ENCODE assay signal across 8 cellular contexts in genomic region chr12:133181238-133181959, GRCh38. TPM values are rescaled to one million over a fixed set of nuclear protein-coding genes. Genes with fewer than 3 reads are reported as not detected.
A peak's percentile ranks its signal among the peaks of the same experiment; 100 is the strongest.
DNase-seq lines count a peak whose midpoint lies in the region; ATAC-seq and TF ChIP-seq lines count a peak whose summit lies in the region.

ZNF268 (plus strand) TSS chr12:133181495; CDS start chr12:133181998, 503 bp downstream.

- peak; percentile 88 for TF ChIP-seq CTCF in epithelial cell of proximal tubule (conservative IDR thresholded peaks at IDR 0.05; ENCODE audit: low read depth, low read length)

- H3K27ac ChIP-seq in mucosa of rectum (ENCODE audit: low read depth in 2 of 2, low read length in 2 of 2) = peak within 1 kb of the TSS; percentile 6 to 56

- H3K4me1 ChIP-seq in mucosa of rectum (ENCODE audit: control insufficient read depth in 2 of 2, insufficient read depth in 2 of 2, low read length in 2 of 2) = peaks cover 5 to 6% of the 10 kb centered on the region in 2 donors

- ATAC-seq in GM21515 (IDR thresholded peaks at IDR 0.05; ENCODE audit: unreplicated experiment) = peak; percentile 93

- H3K9me3 ChIP-seq in mucosa of rectum (ENCODE audit: control insufficient read depth in 2 of 2, low read length in 2 of 2) = peaks cover 18 to 21% of the 10 kb centered on the region in 2 donors

- peaks cover 25 to 29% of the 10 kb centered on the region in 2 donors for H3K36me3 ChIP-seq in mucosa of rectum (ENCODE audit: control insufficient read depth in 2 of 2, insufficient read depth in 2 of 2, low read length in 2 of 2)

- DNase-seq in DMS114 treated with DMSO at 0.1 percent for 48 hours (lab: John Stamatoyannopoulos, UW; ENCODE audit: unreplicated experiment) (peak; percentile 89), HuH-7 (ENCODE audit: low spot score) (peak; percentile 59), OCI-M1 (lab: John Stamatoyannopoulos, UW) (peak; percentile 98), activated T-cell treated with anti-CD3 and anti-CD28 coated beads for 48 hours (ENCODE audit: low read depth) (peak; percentile 88), epithelial cell of proximal tubule (ENCODE audit: low read depth) (peak; percentile 59)
- DNase-seq in stimulated activated CD8-positive, alpha-beta memory T cell treated with anti-CD3 and anti-CD28 coated beads, Interleukin-4, amount 100 ng/mL, for 48 hours = peak; percentile 96

- no peaks in the 10 kb centered on the region for H3K27me3 ChIP-seq in mucosa of rectum (ENCODE audit: control insufficient read depth in 2 of 2, insufficient read depth in 2 of 2, low read length in 2 of 2)

- peak within 1 kb of the TSS; percentile 80 to 87 for H3K9ac ChIP-seq in mucosa of rectum (ENCODE audit: low read depth in 1 of 2, low read length in 2 of 2)

- H3K4me3 ChIP-seq in epithelial cell of proximal tubule (ENCODE audit: low read depth, low read length) = peak within 1 kb of the TSS; percentile 75
- H3K4me3 ChIP-seq in mucosa of rectum (ENCODE audit: low read length in 2 of 2) = peak within 1 kb of the TSS; percentile 85 to 95

RNA-seq across cellular contexts. Expression of gene ZNF268, which starts in this region (rescaled TPM):
- total RNA-seq in epithelial cell of proximal tubule = 7.0 and 11.3 TPM in 2 replicates

Comparison
In these comparisons a context has a peak if more than half of its experiments do, and no peak if none do; other contexts are left out.
1. Peak in every context shown above with its lines: DNase-seq, ATAC-seq, H3K4me3 ChIP-seq and H3K27ac ChIP-seq.